In genomic region chr3:40690696-40691597, GRCh38 we compare ENCODE assay signal across 1 cellular context.
TF ChIP-seq lines count a peak whose summit lies in the region.

No MANE protein-coding gene starts in this region.

TF ChIP-seq in HepG2, 621 proteins besides CTCF, POLR2A, EP300 and RAD21 (continued from another document):
- no peak for TF ChIP-seq HNF1A (IDR thresholded peaks at IDR 0.05; ENCODE audit: low read depth)
- no peak for TF ChIP-seq HNF1A (CRISPR knock-in tag; IDR thresholded peaks at IDR 0.05; ENCODE audit: borderline replicate concordance)
- TF ChIP-seq HOXA9 (CRISPR knock-in tag; IDR thresholded peaks at IDR 0.05; ENCODE audit: borderline replicate concordance): no peak
- TF ChIP-seq ZNF879 (CRISPR knock-in tag; IDR thresholded peaks at IDR 0.05): no peak
- TF ChIP-seq NFYC (CRISPR knock-in tag; IDR thresholded peaks at IDR 0.05): no peak
- TF ChIP-seq RFX5 (IDR thresholded peaks at IDR 0.05; ENCODE audit: low read depth, low read length): 0 out of 2 replicates have a peak, but pooled peaks have one; percentile 45
- TF ChIP-seq U2AF1 (optimal IDR thresholded peaks at IDR 0.05; ENCODE audit: low read depth, low read length): peak; percentile 58
- TF ChIP-seq ZNF652 (CRISPR knock-in tag; IDR thresholded peaks at IDR 0.05; ENCODE audit: borderline replicate concordance, low read depth): no peak
- no peak for TF ChIP-seq POGZ (CRISPR knock-in tag; IDR thresholded peaks at IDR 0.05)
- 0 out of 2 replicates have a peak, but pooled peaks have one; percentile 48 for TF ChIP-seq HNRNPL (IDR thresholded peaks at IDR 0.05; ENCODE audit: low read depth, low read length)
- no peak for TF ChIP-seq HOXA5 (CRISPR knock-in tag; IDR thresholded peaks at IDR 0.05)
- TF ChIP-seq ZNF850 (CRISPR knock-in tag; conservative IDR thresholded peaks at IDR 0.05): no peak
- TF ChIP-seq ZIK1 (CRISPR knock-in tag; IDR thresholded peaks at IDR 0.05; ENCODE audit: borderline replicate concordance, low read depth): no peak
